Comparison of ENCODE assay signal across 1 cellular context in genomic region chr17:57902800-57903759, GRCh38.
TF ChIP-seq lines count a peak whose summit lies in the region.

No MANE protein-coding gene starts in this region.

TF ChIP-seq in GM23338, 12 proteins besides CTCF, POLR2A, EP300 and RAD21 (continued from another document):
- TF ChIP-seq REST (IDR thresholded peaks at IDR 0.05; ENCODE audit: unreplicated experiment) (no peak), JUNB (IDR thresholded peaks at IDR 0.05; ENCODE audit: unreplicated experiment) (no peak), STAT1 (IDR thresholded peaks at IDR 0.05; ENCODE audit: unreplicated experiment) (no peak), EZH2phosphoT487 (IDR thresholded peaks at IDR 0.05; ENCODE audit: unreplicated experiment) (no peak), CREB1 (CRISPR knock-in tag; IDR thresholded peaks at IDR 0.05; ENCODE audit: low read depth) (no peak), EZH2 (IDR thresholded peaks at IDR 0.05; ENCODE audit: low read depth, unreplicated experiment) (no peak), NANOG (IDR thresholded peaks at IDR 0.05; ENCODE audit: borderline replicate concordance) (no peak)
